In the genomic region with DNA sequence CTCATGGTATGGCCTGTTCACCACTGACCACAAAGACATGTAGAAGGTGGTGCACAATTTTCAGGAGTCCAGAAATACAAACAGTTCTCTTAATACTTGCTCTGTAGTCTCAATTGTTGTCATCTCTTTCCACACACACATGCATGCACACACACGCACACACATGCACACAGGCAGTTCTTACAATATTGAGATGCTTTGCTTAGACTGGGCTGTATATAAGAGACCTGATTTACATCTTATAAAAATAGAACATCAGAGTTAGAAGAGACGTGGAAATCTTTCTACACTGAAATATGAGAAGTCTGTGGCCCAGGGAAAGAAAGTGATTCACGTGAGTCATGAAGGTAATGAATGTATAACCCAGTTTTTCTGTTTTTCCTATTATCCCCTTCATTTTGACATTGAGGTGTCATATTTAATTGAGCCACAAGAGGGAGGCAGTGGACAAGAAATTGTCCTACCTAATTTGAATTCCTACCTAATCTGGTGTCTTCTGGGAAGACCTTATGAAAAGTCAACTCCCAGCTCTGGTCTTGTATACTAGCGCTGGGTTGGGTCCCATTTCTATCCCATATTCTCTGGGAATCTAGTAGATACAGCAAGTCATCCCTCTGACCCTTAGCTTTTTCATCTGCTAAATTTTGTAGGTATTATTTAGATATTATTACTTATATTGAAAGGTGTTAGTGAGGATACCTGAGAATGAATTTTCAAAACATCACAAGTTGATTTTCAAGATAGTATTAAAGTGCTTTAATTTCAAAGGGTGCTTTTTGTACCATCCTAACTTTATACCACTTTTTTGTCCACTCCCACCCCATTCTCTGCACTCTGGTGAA, we compare ENCODE assay signal across 8 cellular contexts. TPM values are rescaled to one million over a fixed set of nuclear protein-coding genes. Genes with fewer than 3 reads are reported as not detected.
DNase-seq lines count a peak whose midpoint lies in the region; ATAC-seq and TF ChIP-seq lines count a peak whose summit lies in the region.

No MANE protein-coding gene starts in this region.

- peaks cover 17% of the 10 kb centered on the region; the same call in 1 of the 2 replicates for H3K9me3 ChIP-seq in PC-3 (ENCODE audit: low read length)

- H3K4me1 ChIP-seq in PC-3 (ENCODE audit: insufficient read depth, low read length), result peaks cover 4% of the 10 kb centered on the region; the same call in 1 of the 2 replicates

- H3K4me3 Mint-ChIP-seq in HFFc6 (no peak overlapping the region), endothelial cell (ENCODE audit: unreplicated experiment) (no peak overlapping the region), nephron progenitor cell (no peak overlapping the region)

- no peaks in the 10 kb centered on the region for H4K20me1 ChIP-seq in PC-3 (ENCODE audit: low read length)

- no peaks in the 10 kb centered on the region for H3K9me2 ChIP-seq in PC-3 (replicated peaks; ENCODE audit: low read length)

- POLR2A ChIA-PET in PC-3 (lab: Charles Lee; ENCODE audit: unreplicated experiment), result no interaction called here

- no peaks in the 10 kb centered on the region for H3K36me3 ChIP-seq in PC-3 (ENCODE audit: low read depth, low read length)

- no peak overlapping the region for H3K27ac ChIP-seq in PC-3 (ENCODE audit: low read length)

- CTCF ChIA-PET in PC-3 (lab: Charles Lee), result no interaction called here

- H3K27me3 ChIP-seq in PC-3 (ENCODE audit: low read length), result peaks cover 30% of the 10 kb centered on the region

- ATAC-seq in PC-3 (peak; percentile 48), HG03095 (IDR thresholded peaks at IDR 0.05; ENCODE audit: unreplicated experiment) (no peak), GM21447 (IDR thresholded peaks at IDR 0.05; ENCODE audit: unreplicated experiment) (no peak)

- DNase-seq in activated CD4-positive, alpha-beta T cell treated with anti-CD3 and anti-CD28 coated beads for 48 hours, result peak; percentile 12
- no peak for DNase-seq in activated CD4-positive, alpha-beta T cell treated with anti-CD3 and anti-CD28 coated beads, Interleukin-2, amount 50 U/mL, for 1 hour
- peak; percentile 27 for DNase-seq in HFFc6
- DNase-seq in PC-3, result peak; percentile 85
- peak; percentile 64 for DNase-seq in endothelial cell (ENCODE audit: low spot score)
- peak; percentile 32 for DNase-seq in nephron progenitor cell

- no peak overlapping the region for H3K4me3 ChIP-seq in PC-3 (ENCODE audit: low read length)

- TF ChIP-seq CTCF in HFFc6 (IDR thresholded peaks at IDR 0.05) (peak; percentile 84), PC-3 (conservative IDR thresholded peaks at IDR 0.05; ENCODE audit: low read depth, low read length) (peak; percentile 90), endothelial cell (IDR thresholded peaks at IDR 0.05; ENCODE audit: unreplicated experiment) (peak; percentile 95), nephron progenitor cell (IDR thresholded peaks at IDR 0.05) (peak; percentile 72)

- H3K9me3 Mint-ChIP-seq in HFFc6 (no peaks in the 10 kb centered on the region), endothelial cell (ENCODE audit: unreplicated experiment) (no peaks in the 10 kb centered on the region), nephron progenitor cell (peaks cover 3% of the 10 kb centered on the region)

- H3K4me1 Mint-ChIP-seq in HFFc6 (ENCODE audit: low read depth) (no peaks in the 10 kb centered on the region), endothelial cell (ENCODE audit: unreplicated experiment) (no peaks in the 10 kb centered on the region), nephron progenitor cell (no peaks in the 10 kb centered on the region)

- intact Hi-C loops in PC-3 (cut with micrococcal nuclease), result loop anchor here (5.0 kb wide), 3 partner anchors 222 to 497 kb away; no protein-coding TSS in a partner anchor

- H3K9ac ChIP-seq in PC-3 (ENCODE audit: low read length), result no peak overlapping the region

- H3K27ac Mint-ChIP-seq in HFFc6, result no peak overlapping the region
- no peak overlapping the region for H3K27ac Mint-ChIP-seq in endothelial cell (ENCODE audit: unreplicated experiment)
- no peak overlapping the region for H3K27ac Mint-ChIP-seq in nephron progenitor cell

- no peaks in the 10 kb centered on the region for H3K79me2 ChIP-seq in PC-3 (ENCODE audit: low read length)

- BruUV-seq in PC-3 (replicated peaks; lab: Mats Ljungman, UMichigan), result no TSS peak

- no peaks in the 10 kb centered on the region for H3K36me3 Mint-ChIP-seq in HFFc6 (ENCODE audit: low read depth)
- H3K36me3 Mint-ChIP-seq in endothelial cell (ENCODE audit: low read depth, unreplicated experiment), result no peaks in the 10 kb centered on the region
- no peaks in the 10 kb centered on the region for H3K36me3 Mint-ChIP-seq in nephron progenitor cell (ENCODE audit: low read depth)

- no peaks in the 10 kb centered on the region for H3F3A ChIP-seq in PC-3 (ENCODE audit: low read length, unreplicated experiment)

- H3K27me3 Mint-ChIP-seq in HFFc6 (ENCODE audit: insufficient read depth), result peaks cover 2% of the 10 kb centered on the region; the same call in 1 of the 2 replicates
- H3K27me3 Mint-ChIP-seq in endothelial cell (ENCODE audit: unreplicated experiment), result peaks cover 5% of the 10 kb centered on the region
- peaks cover 5% of the 10 kb centered on the region for H3K27me3 Mint-ChIP-seq in nephron progenitor cell (ENCODE audit: low read depth, poor library complexity)

- H2AFZ ChIP-seq in PC-3 (ENCODE audit: low read length), result no peak overlapping the region

- H3K4me2 ChIP-seq in PC-3 (ENCODE audit: low read length), result no peak overlapping the region

RNA-seq across cellular contexts. Expression of a gene that starts 14.9 kb away (rescaled TPM):
- total RNA-seq in HFFc6 (2021; fragmentation: NEBNext Ultra II Directional; extraction: Animal tissue kit (Norgen Biotek cat#: 25700)), result not detected
- total RNA-seq in PC-3 (2014; rRNA removed), result not detected in 2 replicates
- not detected for total RNA-seq in endothelial cell (ENCODE audit: unreplicated experiment)

RNA-seq across cellular contexts. Expression of a gene that starts 22.7 kb away (rescaled TPM):
- not detected for total RNA-seq in HFFc6 (2021; fragmentation: NEBNext Ultra II Directional; extraction: Animal tissue kit (Norgen Biotek cat#: 25700))
- total RNA-seq in PC-3 (2014; rRNA removed), result not detected in 2 replicates
- not detected for total RNA-seq in endothelial cell (ENCODE audit: unreplicated experiment)
